27 cellular contexts compared by ENCODE assay signal in genomic region chrX:5595570-5595969, GRCh38.
"Had no signal": no experiment of that assay in that cellular context is flagged by ENCODE, and none has a peak within 500 bp of the region (broad histone marks: within the 10 kb centered on the region; RNA-seq: fewer than 3 reads in every experiment).

No MANE protein-coding gene starts in this region.

- H3K4me2 ChIP-seq: smooth muscle cell had no signal

- H3K27ac ChIP-seq: esophagus squamous epithelium, heart right ventricle, lower lobe of right lung, parathyroid adenoma, right lobe of liver, thyroid gland had no signal

- H3K4me1 Mint-ChIP-seq: naive thymus-derived CD8-positive, alpha-beta T cell; neural crest cell; stimulated activated naive CD8-positive, alpha-beta T cell treated with anti-CD3 and anti-CD28 coated beads, Interleukin-15, amount 100 ng/mL, for 72 hours had no signal

- H3K9me3 Mint-ChIP-seq: effector memory CD8-positive, alpha-beta T cell; stimulated activated naive CD8-positive, alpha-beta T cell treated with anti-CD3 and anti-CD28 coated beads, Interleukin-15, amount 100 ng/mL, for 72 hours; type B pancreatic cell had no signal

- H3K4me1 ChIP-seq: esophagus squamous epithelium, heart right ventricle, lower lobe of right lung, parathyroid adenoma, right lobe of liver, thyroid gland had no signal

- H3K4me3 Mint-ChIP-seq: effector memory CD8-positive, alpha-beta T cell; naive thymus-derived CD8-positive, alpha-beta T cell; neural crest cell; stimulated activated naive CD8-positive, alpha-beta T cell treated with anti-CD3 and anti-CD28 coated beads, Interleukin-15, amount 100 ng/mL, for 72 hours; type B pancreatic cell had no signal

- DNase-seq: cortex of kidney; effector memory CD8-positive, alpha-beta T cell; erythroblast; esophagus squamous epithelium; foreskin melanocyte; glutamatergic neuron; heart right ventricle; hippocampal formation; islet precursor cell; kidney glomerular epithelial cell; left colon; left ventricle myocardium superior; lower lobe of right lung; naive thymus-derived CD8-positive, alpha-beta T cell; right lobe of liver; stimulated activated CD4-positive, alpha-beta T cell treated with anti-CD3 and anti-CD28 coated beads, Interleukin-12 subunit alpha, Interleukin-12 subunit beta, amount 100 ng/mL, for 4 hours; stimulated activated CD4-positive, alpha-beta T cell treated with anti-CD3 and anti-CD28 coated beads, Interleukin-1b, Interleukin-23, amount 100 ng/mL, for 48 hours; stimulated activated CD4-positive, alpha-beta T cell treated with anti-CD3 and anti-CD28 coated beads, Interleukin-4, amount 100 ng/mL, for 1 hour; stimulated activated CD8-positive, alpha-beta memory T cell treated with anti-CD3 and anti-CD28 coated beads, Interleukin-4, amount 100 ng/mL, for 48 hours; stimulated activated naive CD4-positive, alpha-beta T cell; stimulated activated naive CD8-positive, alpha-beta T cell treated with anti-CD3 and anti-CD28 coated beads, Interleukin-15, amount 100 ng/mL, for 72 hours; thyroid gland had no signal

- H3K36me3 Mint-ChIP-seq: type B pancreatic cell had no signal

- H3K27me3 ChIP-seq: esophagus squamous epithelium, heart right ventricle, right lobe of liver, thyroid gland had no signal

- H3K27me3 Mint-ChIP-seq: effector memory CD8-positive, alpha-beta T cell; naive thymus-derived CD8-positive, alpha-beta T cell; stimulated activated naive CD8-positive, alpha-beta T cell treated with anti-CD3 and anti-CD28 coated beads, Interleukin-15, amount 100 ng/mL, for 72 hours; type B pancreatic cell had no signal

- H3K36me3 ChIP-seq: esophagus squamous epithelium, heart right ventricle, lower lobe of right lung, right lobe of liver, thyroid gland had no signal

- H3K27ac Mint-ChIP-seq: effector memory CD8-positive, alpha-beta T cell; naive thymus-derived CD8-positive, alpha-beta T cell; progenitor cell of endocrine pancreas; type B pancreatic cell had no signal

- H3K9me3 ChIP-seq: esophagus squamous epithelium, lower lobe of right lung, right lobe of liver, thyroid gland had no signal

- H3K4me3 ChIP-seq: esophagus squamous epithelium, heart right ventricle, lower lobe of right lung, right lobe of liver, smooth muscle cell, thyroid gland had no signal

- H3K9ac ChIP-seq: parathyroid adenoma had no signal
